ENCODE assay signal across 28 cellular contexts in the genomic region with DNA sequence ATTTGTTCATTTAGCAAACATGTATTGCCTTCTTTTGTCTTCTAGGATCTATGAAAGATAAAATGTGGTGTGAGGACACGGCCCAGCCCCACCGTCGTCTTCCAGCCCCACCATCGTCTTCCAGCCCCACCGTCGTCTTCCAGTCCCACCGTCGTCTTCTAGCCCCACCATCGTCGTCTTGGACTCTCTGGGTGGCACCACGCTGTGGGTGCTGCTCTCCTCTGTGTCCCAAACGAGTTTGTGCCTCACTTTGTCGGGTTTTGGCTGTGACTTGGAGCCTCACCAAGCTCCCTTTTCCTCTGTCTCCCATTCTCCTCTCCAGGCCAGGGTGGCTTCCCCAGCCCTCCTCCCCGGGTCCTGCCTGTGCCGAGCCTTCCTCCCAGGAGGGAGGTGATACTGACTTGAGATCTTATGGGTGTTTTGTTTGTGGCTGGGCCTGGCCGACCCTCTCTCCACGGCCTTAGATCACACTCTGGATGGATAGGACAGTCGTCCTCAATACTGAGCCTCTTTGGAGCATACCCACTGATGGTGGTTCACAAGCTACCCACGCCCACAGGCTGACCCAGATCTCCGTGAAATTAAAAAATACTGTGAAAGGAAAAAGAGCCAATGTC. TPM values are rescaled to one million over a fixed set of nuclear protein-coding genes. Genes with fewer than 3 reads are reported as not detected.
"Had no signal": no experiment of that assay in that cellular context is flagged by ENCODE, and none has a peak within 500 bp of the region (broad histone marks: within the 10 kb centered on the region; RNA-seq: fewer than 3 reads in every experiment).

No MANE protein-coding gene starts in this region.

- H3K36me3 Mint-ChIP-seq: naive B cell had no signal

- H3K27ac Mint-ChIP-seq: activated CD4-positive, alpha-beta memory T cell treated with anti-CD3 and anti-CD28 coated beads, Interleukin-2, amount 10 ng/mL, durations not matched to agents 7 days and 5 days; activated CD4-positive, alpha-beta T cell treated with anti-CD3 and anti-CD28 coated beads, Interleukin-2, amount 10 ng/mL, durations not matched to agents 24 days and 14 days; activated naive CD8-positive, alpha-beta T cell treated with anti-CD3 and anti-CD28 coated beads, Interleukin-2, amount 50 U/mL, for 24 hours; activated T-cell treated with anti-CD3 and anti-CD28 coated beads, Interleukin-2, amount 50 U/mL, for 24 hours; nephron progenitor cell had no signal

- H3K27me3 ChIP-seq: colonic mucosa, dorsolateral prefrontal cortex, right atrium auricular region had no signal

- H3K9me3 Mint-ChIP-seq: activated CD4-positive, alpha-beta T cell treated with anti-CD3 and anti-CD28 coated beads, Interleukin-2, amount 10 ng/mL, durations not matched to agents 24 days and 14 days; activated naive CD8-positive, alpha-beta T cell treated with anti-CD3 and anti-CD28 coated beads, Interleukin-2, amount 50 U/mL, for 24 hours; activated T-cell treated with anti-CD3 and anti-CD28 coated beads, Interleukin-2, amount 50 U/mL, for 24 hours; naive B cell; nephron progenitor cell had no signal

- H3K4me3 Mint-ChIP-seq: activated CD4-positive, alpha-beta memory T cell treated with anti-CD3 and anti-CD28 coated beads, Interleukin-2, amount 10 ng/mL, durations not matched to agents 7 days and 5 days; activated CD4-positive, alpha-beta T cell treated with anti-CD3 and anti-CD28 coated beads, Interleukin-2, amount 10 ng/mL, durations not matched to agents 24 days and 14 days; activated naive CD8-positive, alpha-beta T cell treated with anti-CD3 and anti-CD28 coated beads, Interleukin-2, amount 50 U/mL, for 24 hours; activated T-cell treated with anti-CD3 and anti-CD28 coated beads, Interleukin-2, amount 50 U/mL, for 24 hours; nephron progenitor cell had no signal

- H3K4me1 ChIP-seq: colonic mucosa, parathyroid adenoma, right atrium auricular region, tibial nerve had no signal

- H3K9me3 ChIP-seq: colonic mucosa, right atrium auricular region, spleen, suprapubic skin, tibial nerve had no signal

- H3K36me3 ChIP-seq: colonic mucosa, right atrium auricular region, spleen, suprapubic skin, tibial nerve had no signal

- H3K4me1 Mint-ChIP-seq: activated CD4-positive, alpha-beta memory T cell treated with anti-CD3 and anti-CD28 coated beads, Interleukin-2, amount 10 ng/mL, durations not matched to agents 7 days and 5 days; activated CD4-positive, alpha-beta T cell treated with anti-CD3 and anti-CD28 coated beads, Interleukin-2, amount 10 ng/mL, durations not matched to agents 24 days and 14 days; activated naive CD8-positive, alpha-beta T cell treated with anti-CD3 and anti-CD28 coated beads, Interleukin-2, amount 50 U/mL, for 24 hours had no signal

- H3K27ac ChIP-seq: colonic mucosa, parathyroid adenoma, right atrium auricular region, spleen, suprapubic skin, tibial nerve, VCaP had no signal

- H3K4me3 ChIP-seq: colonic mucosa, dorsolateral prefrontal cortex, right atrium auricular region, spleen, suprapubic skin, tibial nerve had no signal

- H3K9ac ChIP-seq: parathyroid adenoma had no signal

- H3K79me2 ChIP-seq: parathyroid adenoma had no signal

- H3K27me3 Mint-ChIP-seq: activated naive CD8-positive, alpha-beta T cell treated with anti-CD3 and anti-CD28 coated beads, Interleukin-2, amount 50 U/mL, for 24 hours; activated T-cell treated with anti-CD3 and anti-CD28 coated beads, Interleukin-2, amount 50 U/mL, for 24 hours had no signal

- H2AFZ ChIP-seq: parathyroid adenoma had no signal

- ATAC-seq: activated naive CD8-positive, alpha-beta T cell treated with anti-CD3 and anti-CD28 coated beads, Interleukin-2, amount 50 U/mL, for 24 hours; esophagus mucosa; left cardiac atrium had no signal

- DNase-seq: activated CD4-positive, alpha-beta memory T cell treated with anti-CD3 and anti-CD28 coated beads, Interleukin-2, amount 10 ng/mL, durations not matched to agents 7 days and 5 days; activated CD4-positive, alpha-beta T cell treated with anti-CD3 and anti-CD28 coated beads, Interleukin-2, amount 10 ng/mL, durations not matched to agents 24 days and 14 days; activated CD8-positive, alpha-beta memory T cell treated with anti-CD3 and anti-CD28 coated beads, Interleukin-2, amount 50 U/mL, for 48 hours; activated gamma-delta T cell treated with Interleukin-2 at 50 U/mL for 16 hours; activated naive CD4-positive, alpha-beta T cell treated with anti-CD3 and anti-CD28 coated beads, Interleukin-2, amount 50 U/mL, for 16 hours; activated naive CD8-positive, alpha-beta T cell treated with anti-CD3 and anti-CD28 coated beads, Interleukin-2, amount 50 U/mL, for 24 hours; activated T-cell treated with anti-CD3 and anti-CD28 coated beads, Interleukin-2, amount 50 U/mL, for 24 hours; amygdala; colonic mucosa; dorsolateral prefrontal cortex; foreskin fibroblast; head of caudate nucleus; hippocampal formation; left cardiac atrium; mammary epithelial cell; naive B cell; nephron progenitor cell; nucleus accumbens; spleen; stimulated activated naive CD4-positive, alpha-beta T cell had no signal

RNA-seq across cellular contexts. Expression of a gene that starts 46.7 kb away (rescaled TPM):
- total RNA-seq: activated CD4-positive, alpha-beta T cell treated with anti-CD3 and anti-CD28 coated beads, Interleukin-2, amount 10 ng/mL, durations not matched to agents 24 days and 14 days; bronchial epithelial cell; left cardiac atrium; pulmonary artery endothelial cell; right atrium auricular region; tibial nerve had no signal
- polyA plus RNA-seq: mammary epithelial cell had no signal
